Comparison of ENCODE assay signal across 8 cellular contexts in the genomic region with DNA sequence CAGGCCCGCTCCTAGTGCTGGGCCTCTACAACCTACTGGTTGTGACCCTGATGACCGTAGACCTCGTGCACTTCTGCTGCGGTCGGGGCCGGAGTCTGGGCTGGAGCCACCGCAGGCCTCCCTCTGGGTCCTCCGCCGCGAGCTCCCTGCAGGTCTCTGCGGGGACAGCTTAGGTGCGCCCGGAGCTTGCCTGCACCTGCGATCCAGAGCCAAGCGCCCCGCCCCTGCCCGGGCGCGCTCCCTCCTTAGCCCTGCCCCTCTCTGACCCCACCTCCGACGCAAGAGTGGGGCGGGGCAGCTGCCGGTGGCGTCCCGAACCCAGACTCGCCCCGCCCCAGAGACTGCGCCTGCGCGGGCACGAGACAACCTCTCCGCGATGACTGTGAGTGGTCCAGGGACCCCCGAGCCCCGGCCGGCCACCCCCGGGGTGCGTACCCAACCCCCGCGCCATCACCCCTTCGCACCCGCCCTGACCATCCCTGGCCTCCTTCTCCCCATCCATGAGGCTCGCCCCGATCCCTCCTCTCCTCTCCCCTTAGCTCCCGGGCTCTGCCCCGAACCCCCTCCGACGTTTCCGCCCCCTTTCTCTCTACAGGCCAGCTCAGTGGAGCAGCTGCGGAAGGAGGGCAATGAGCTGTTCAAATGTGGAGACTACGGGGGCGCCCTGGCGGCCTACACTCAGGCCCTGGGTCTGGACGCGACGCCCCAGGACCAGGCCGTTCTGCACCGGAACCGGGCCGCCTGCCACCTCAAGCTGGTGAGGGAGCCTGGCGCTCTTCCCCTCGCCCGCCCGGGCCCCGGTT.
A peak's percentile ranks its signal among the peaks of the same experiment; 100 is the strongest.
DNase-seq lines count a peak whose midpoint lies in the region; TF ChIP-seq lines count a peak whose summit lies in the region.

A gene with protein sequence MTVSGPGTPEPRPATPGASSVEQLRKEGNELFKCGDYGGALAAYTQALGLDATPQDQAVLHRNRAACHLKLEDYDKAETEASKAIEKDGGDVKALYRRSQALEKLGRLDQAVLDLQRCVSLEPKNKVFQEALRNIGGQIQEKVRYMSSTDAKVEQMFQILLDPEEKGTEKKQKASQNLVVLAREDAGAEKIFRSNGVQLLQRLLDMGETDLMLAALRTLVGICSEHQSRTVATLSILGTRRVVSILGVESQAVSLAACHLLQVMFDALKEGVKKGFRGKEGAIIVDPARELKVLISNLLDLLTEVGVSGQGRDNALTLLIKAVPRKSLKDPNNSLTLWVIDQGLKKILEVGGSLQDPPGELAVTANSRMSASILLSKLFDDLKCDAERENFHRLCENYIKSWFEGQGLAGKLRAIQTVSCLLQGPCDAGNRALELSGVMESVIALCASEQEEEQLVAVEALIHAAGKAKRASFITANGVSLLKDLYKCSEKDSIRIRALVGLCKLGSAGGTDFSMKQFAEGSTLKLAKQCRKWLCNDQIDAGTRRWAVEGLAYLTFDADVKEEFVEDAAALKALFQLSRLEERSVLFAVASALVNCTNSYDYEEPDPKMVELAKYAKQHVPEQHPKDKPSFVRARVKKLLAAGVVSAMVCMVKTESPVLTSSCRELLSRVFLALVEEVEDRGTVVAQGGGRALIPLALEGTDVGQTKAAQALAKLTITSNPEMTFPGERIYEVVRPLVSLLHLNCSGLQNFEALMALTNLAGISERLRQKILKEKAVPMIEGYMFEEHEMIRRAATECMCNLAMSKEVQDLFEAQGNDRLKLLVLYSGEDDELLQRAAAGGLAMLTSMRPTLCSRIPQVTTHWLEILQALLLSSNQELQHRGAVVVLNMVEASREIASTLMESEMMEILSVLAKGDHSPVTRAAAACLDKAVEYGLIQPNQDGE (plus strand): TSS at position 337 of the 803 bp plus-strand sequence. CDS start 40 bp downstream, at position 377.

- TF ChIP-seq CTCF in MM.1S (IDR thresholded peaks at IDR 0.05; ENCODE audit: low read length) (no peak), foreskin fibroblast (IDR thresholded peaks at IDR 0.05; ENCODE audit: low read depth, low read length) (no peak)

- H3K79me2 ChIP-seq in MM.1S (ENCODE audit: low read length): peaks cover 29% of the 10 kb centered on the region

- peak within 1 kb of the TSS; percentile 96 for H3K4me2 ChIP-seq in MM.1S (ENCODE audit: low read depth, low read length)

- no peaks in the 10 kb centered on the region for H3K9me3 ChIP-seq in ES-I3 (ENCODE audit: control insufficient read depth, insufficient read depth, low read length)
- H3K9me3 ChIP-seq in HAP-1: no peaks in the 10 kb centered on the region
- H3K9me3 ChIP-seq in MM.1S (replicated peaks; ENCODE audit: insufficient read depth, low read length): no peaks in the 10 kb centered on the region
- H3K9me3 ChIP-seq in neuron (ENCODE audit: low read length): no peaks in the 10 kb centered on the region
- no peaks in the 10 kb centered on the region for H3K9me3 ChIP-seq in subcutaneous abdominal adipose tissue (ENCODE audit: control insufficient read depth in 5 of 5, low read length in 5 of 5)

- DNase-seq in HAP-1 (ENCODE audit: low spot score in 2 of 2) (peak; percentile 82 to 96), MM.1S (peak; percentile 97), SHP77 treated with DMSO at 0.1 percent for 48 hours (lab: John Stamatoyannopoulos, UW) (peak; percentile 62), activated gamma-delta T cell treated with Interleukin-2 at 50 U/mL for 16 hours (peak; percentile 96), foreskin fibroblast (peak; percentile 75 to 95)

- no peaks in the 10 kb centered on the region for H4K20me1 ChIP-seq in MM.1S (ENCODE audit: insufficient read depth, low read length)

- peaks cover 11% of the 10 kb centered on the region; the same call in 1 of the 2 replicates for H3K36me3 ChIP-seq in ES-I3 (ENCODE audit: insufficient read depth, low read length)
- peaks cover 23% of the 10 kb centered on the region for H3K36me3 ChIP-seq in HAP-1 (replicated peaks)
- H3K36me3 ChIP-seq in MM.1S (replicated peaks; ENCODE audit: insufficient read depth, low read length): no peaks in the 10 kb centered on the region
- H3K36me3 ChIP-seq in neuron (ENCODE audit: insufficient read depth, low read length): peaks cover 14% of the 10 kb centered on the region
- H3K36me3 ChIP-seq in subcutaneous abdominal adipose tissue (ENCODE audit: control insufficient read depth in 5 of 5, insufficient read depth in 5 of 5, low read length in 5 of 5): peaks cover 0 to 20% (median 15%) of the 10 kb centered on the region in 5 donors

- H3K27ac ChIP-seq in MM.1S (ENCODE audit: low read length) (peak within 1 kb of the TSS; percentile 69), subcutaneous abdominal adipose tissue (ENCODE audit: low read depth, low read length) (peak within 1 kb of the TSS; percentile 67)

- H3K4me3 ChIP-seq in HAP-1: peak within 1 kb of the TSS; percentile 67
- peak within 1 kb of the TSS; percentile 96 for H3K4me3 ChIP-seq in MM.1S (ENCODE audit: low read length)
- H3K4me3 ChIP-seq in foreskin fibroblast (ENCODE audit: low read depth in 1 of 2, low read length in 2 of 2): peak within 1 kb of the TSS; percentile 78 to 82
- H3K4me3 ChIP-seq in neuron (ENCODE audit: low read length): peak within 1 kb of the TSS; percentile 68
- peak within 1 kb of the TSS; percentile 62 to 78 (median 75) for H3K4me3 ChIP-seq in subcutaneous abdominal adipose tissue (ENCODE audit: low read depth in 1 of 5, low read length in 5 of 5)

- in situ Hi-C loops in HAP-1 (cut with MboI; ENCODE audit: low sequenced_read_pairs): no loop called here

- H3K4me1 ChIP-seq in ES-I3 (ENCODE audit: insufficient read depth, low read length) (no peaks in the 10 kb centered on the region), HAP-1 (peaks cover 28% of the 10 kb centered on the region), MM.1S (ENCODE audit: low read length) (peaks cover 27% of the 10 kb centered on the region), neuron (ENCODE audit: insufficient read depth, low read length) (peaks cover 32% of the 10 kb centered on the region), subcutaneous abdominal adipose tissue (ENCODE audit: control insufficient read depth in 5 of 5, insufficient read depth in 5 of 5, low read length in 5 of 5) (peaks cover 11 to 57% (median 48%) of the 10 kb centered on the region in 5 donors)

- H3K9ac ChIP-seq in ES-I3 (ENCODE audit: low read depth, low read length): peak within 1 kb of the TSS; percentile 84
- peak within 1 kb of the TSS; percentile 87 for H3K9ac ChIP-seq in MM.1S (ENCODE audit: low read length)
- peak within 1 kb of the TSS; percentile 48 to 85 (median 76) for H3K9ac ChIP-seq in subcutaneous abdominal adipose tissue (ENCODE audit: low read length in 5 of 5)

- H3F3A ChIP-seq in MM.1S (ENCODE audit: insufficient read depth, low read length): peaks cover 28% of the 10 kb centered on the region

- H3K27me3 ChIP-seq in HAP-1 (ENCODE audit: low read depth) (no peaks in the 10 kb centered on the region), MM.1S (replicated peaks; ENCODE audit: insufficient read depth, low read length) (no peaks in the 10 kb centered on the region), neuron (ENCODE audit: insufficient read depth, low read length) (no peaks in the 10 kb centered on the region), subcutaneous abdominal adipose tissue (ENCODE audit: control insufficient read depth in 5 of 5, insufficient read depth in 4 of 5, low read length in 5 of 5) (no peaks in the 10 kb centered on the region)

- H3K9me2 ChIP-seq in MM.1S (replicated peaks; ENCODE audit: insufficient read depth, low read length): no peaks in the 10 kb centered on the region

- H2AFZ ChIP-seq in MM.1S (ENCODE audit: low read length) (peak within 1 kb of the TSS; percentile 78), neuron (ENCODE audit: low read depth, low read length) (peak within 1 kb of the TSS; percentile 95)

Comparison
In these comparisons a context has a peak if more than half of its experiments do, and no peak if none do; other contexts are left out.
1. Peak in every context shown above with its lines: DNase-seq, H3K4me3 ChIP-seq and H3K27ac ChIP-seq.